9 cellular contexts compared by ENCODE assay signal in genomic region chr2:170813611-170814550, GRCh38. TPM values are rescaled to one million over a fixed set of nuclear protein-coding genes. Genes with fewer than 3 reads are reported as not detected.
A peak's percentile ranks its signal among the peaks of the same experiment; 100 is the strongest.
DNase-seq lines count a peak whose midpoint lies in the region; ATAC-seq and FAIRE-seq lines count a peak whose summit lies in the region.
"Had no signal": no experiment of that assay in that cellular context is flagged by ENCODE, and none has a peak within 500 bp of the region (broad histone marks: within the 10 kb centered on the region; RNA-seq: fewer than 3 reads in every experiment).

No MANE protein-coding gene starts in this region.

- H3K9me3 Mint-ChIP-seq in CD4-positive, alpha-beta memory T cell: peaks cover 0 to 10% (median 0%) of the 10 kb centered on the region in 8 donors
- H3K9me3 Mint-ChIP-seq in activated CD4-positive, alpha-beta T cell treated with anti-CD3 and anti-CD28 coated beads, Interleukin-2, amount 10 ng/mL, durations not matched to agents 7 days and 5 days: no peaks in the 10 kb centered on the region

- H3K27me3 Mint-ChIP-seq in CD4-positive, alpha-beta memory T cell: peaks cover 45 to 56% of the 10 kb centered on the region in 2 donors
- H3K27me3 Mint-ChIP-seq in activated CD4-positive, alpha-beta T cell treated with anti-CD3 and anti-CD28 coated beads, Interleukin-2, amount 10 ng/mL, durations not matched to agents 7 days and 5 days: peaks cover 67% of the 10 kb centered on the region

- no peaks in the 10 kb centered on the region for H3K9me3 ChIP-seq in CD4-positive, alpha-beta memory T cell (ENCODE audit: control insufficient read depth in 1 of 2, low read length in 2 of 2)
- H3K9me3 ChIP-seq in HUES6 (ENCODE audit: control insufficient read depth, insufficient read depth, low read depth, low read length): no peaks in the 10 kb centered on the region
- H3K9me3 ChIP-seq: pancreas had no signal

- no peak overlapping the region for H3K4me3 ChIP-seq in CD4-positive, alpha-beta memory T cell (ENCODE audit: low read length in 2 of 2)
- peak overlapping the region; percentile 76 for H3K4me3 ChIP-seq in HUES6 (ENCODE audit: low read depth, low read length)
- H3K4me3 ChIP-seq: pancreas had no signal

- H3K27me3 ChIP-seq in CD4-positive, alpha-beta memory T cell (ENCODE audit: insufficient read depth, low read length): peaks cover 51% of the 10 kb centered on the region
- peaks cover 58% of the 10 kb centered on the region for H3K27me3 ChIP-seq in HUES6 (ENCODE audit: control insufficient read depth, insufficient read depth, low read length)

- H3K4me3 Mint-ChIP-seq in CD4-positive, alpha-beta memory T cell: peak overlapping the region in 7 of 8 donors; percentile 7 to 61 (median 19)
- H3K4me3 Mint-ChIP-seq in activated CD4-positive, alpha-beta T cell treated with anti-CD3 and anti-CD28 coated beads, Interleukin-2, amount 10 ng/mL, durations not matched to agents 7 days and 5 days: peak overlapping the region; percentile 6

- intact Hi-C loops in CD4-positive, alpha-beta memory T cell (cut with micrococcal nuclease): loop anchor here (5.0 kb wide), 1 partner anchor 577 kb away; no protein-coding TSS in a partner anchor

- peaks cover 36% of the 10 kb centered on the region for H3K4me1 ChIP-seq in CD4-positive, alpha-beta memory T cell (ENCODE audit: insufficient read depth, low read length)
- H3K4me1 ChIP-seq in HUES6 (ENCODE audit: control insufficient read depth, insufficient read depth, low read length): peaks cover 17% of the 10 kb centered on the region

- peak overlapping the region; percentile 68 for H3K9ac ChIP-seq in HUES6 (ENCODE audit: low read length)

- H3K27ac ChIP-seq in CD4-positive, alpha-beta memory T cell (ENCODE audit: low read depth, low read length): no peak overlapping the region
- H3K27ac ChIP-seq in HUES6 (ENCODE audit: low read depth, low read length): peak overlapping the region; percentile 15; the same call in 1 of the 2 replicates
- H3K27ac ChIP-seq: pancreas had no signal

- H3K4me1 Mint-ChIP-seq in CD4-positive, alpha-beta memory T cell: peaks cover 22 to 54% (median 38%) of the 10 kb centered on the region in 4 donors
- peaks cover 47% of the 10 kb centered on the region for H3K4me1 Mint-ChIP-seq in activated CD4-positive, alpha-beta T cell treated with anti-CD3 and anti-CD28 coated beads, Interleukin-2, amount 10 ng/mL, durations not matched to agents 7 days and 5 days

- peak overlapping the region in 4 of 7 donors; percentile 42 to 87 (median 77) for H3K27ac Mint-ChIP-seq in CD4-positive, alpha-beta memory T cell
- no peak overlapping the region for H3K27ac Mint-ChIP-seq in activated CD4-positive, alpha-beta T cell treated with anti-CD3 and anti-CD28 coated beads, Interleukin-2, amount 10 ng/mL, durations not matched to agents 7 days and 5 days

- no peak for DNase-seq in CD4-positive, alpha-beta memory T cell
- peak; percentile 40 for DNase-seq in activated CD4-positive, alpha-beta T cell treated with anti-CD3 and anti-CD28 coated beads, Interleukin-2, amount 10 ng/mL, durations not matched to agents 7 days and 5 days
- DNase-seq in left kidney (ENCODE audit: low read depth, low spot score) (peak; percentile 95), HTR-8/SVneo (ENCODE audit: insufficient read length, low spot score) (no peak)

- no peaks in the 10 kb centered on the region for H3K36me3 ChIP-seq in CD4-positive, alpha-beta memory T cell (ENCODE audit: insufficient read depth, low read length)
- no peaks in the 10 kb centered on the region for H3K36me3 ChIP-seq in HUES6 (ENCODE audit: control insufficient read depth, insufficient read depth, low read length)
- H3K36me3 ChIP-seq: pancreas had no signal

- no peak for FAIRE-seq in HTR-8/SVneo (lab: Jason Lieb, UNC)
- FAIRE-seq: pancreas had no signal

- no peaks in the 10 kb centered on the region for H3K36me3 Mint-ChIP-seq in CD4-positive, alpha-beta memory T cell
- no peaks in the 10 kb centered on the region for H3K36me3 Mint-ChIP-seq in activated CD4-positive, alpha-beta T cell treated with anti-CD3 and anti-CD28 coated beads, Interleukin-2, amount 10 ng/mL, durations not matched to agents 7 days and 5 days (ENCODE audit: low read depth)

- POLR2A ChIA-PET in CD4-positive, alpha-beta memory T cell (lab: Charles Lee; ENCODE audit: partially characterized antibody): interaction anchor here (1.5 kb wide), 1 partner anchor 405 kb away, joined by 3 read pairs; no protein-coding TSS in a partner anchor
- POLR2A ChIA-PET in activated CD4-positive, alpha-beta T cell treated with anti-CD3 and anti-CD28 coated beads, Interleukin-2, amount 10 ng/mL, durations not matched to agents 7 days and 5 days (lab: Charles Lee): interaction anchor here (0.6 kb wide), 1 partner anchor 476 kb away, joined by 4 read pairs; no protein-coding TSS in a partner anchor

- ATAC-seq in GM18873 (IDR thresholded peaks at IDR 0.05; ENCODE audit: low FRiP score, unreplicated experiment) (no peak), GM21737 (IDR thresholded peaks at IDR 0.05; ENCODE audit: unreplicated experiment) (no peak), HG03460 (IDR thresholded peaks at IDR 0.05; ENCODE audit: unreplicated experiment) (no peak)

- CTCF ChIA-PET in CD4-positive, alpha-beta memory T cell (lab: Charles Lee; ENCODE audit: partially characterized antibody): interaction anchor here (0.7 to 6.0 kb wide), 24 partner anchors 8 to 489 kb away, joined by 3 to 144 read pairs (median 4); no protein-coding TSS in a partner anchor
- CTCF ChIA-PET in activated CD4-positive, alpha-beta T cell treated with anti-CD3 and anti-CD28 coated beads, Interleukin-2, amount 10 ng/mL, durations not matched to agents 7 days and 5 days (lab: Charles Lee): interaction anchor here (1.1 to 3.4 kb wide), 7 partner anchors 8 to 578 kb away, joined by 3 to 10 read pairs (median 5); no protein-coding TSS in a partner anchor

RNA-seq across cellular contexts. Expression of gene GAD1, which starts 2.8 kb away (rescaled TPM):
- total RNA-seq in CD4-positive, alpha-beta memory T cell: not detected
- polyA plus RNA-seq in CD4-positive, alpha-beta memory T cell: not detected
- 1 to 10 TPM; 1.4 to 1.7 TPM for total RNA-seq in activated CD4-positive, alpha-beta T cell treated with anti-CD3 and anti-CD28 coated beads, Interleukin-2, amount 10 ng/mL, durations not matched to agents 7 days and 5 days

RNA-seq across cellular contexts. Expression of gene ERICH2, which starts 43.7 kb away (rescaled TPM):
- total RNA-seq in CD4-positive, alpha-beta memory T cell: not detected
- under 1 TPM in 1 of 2 donors, not detected in 1; 0.58 TPM for polyA plus RNA-seq in CD4-positive, alpha-beta memory T cell
- total RNA-seq in activated CD4-positive, alpha-beta T cell treated with anti-CD3 and anti-CD28 coated beads, Interleukin-2, amount 10 ng/mL, durations not matched to agents 7 days and 5 days: not detected

Comparison
In these comparisons a context has a peak if more than half of its experiments do, and no peak if none do; other contexts are left out.
1. DNase-seq: peak in activated CD4-positive, alpha-beta T cell treated with anti-CD3 and anti-CD28 coated beads, Interleukin-2, amount 10 ng/mL, durations not matched to agents 7 days and 5 days (single experiment) and left kidney (single experiment); none in CD4-positive, alpha-beta memory T cell (0 of 5) and HTR-8/SVneo (single experiment).